ENCODE assay signal across 12 cellular contexts in genomic region chr2:88829607-88830463, GRCh38.
"Had no signal": no experiment of that assay in that cellular context is flagged by ENCODE, and none has a peak within 500 bp of the region (broad histone marks: within the 10 kb centered on the region; RNA-seq: fewer than 3 reads in every experiment).

No MANE protein-coding gene starts in this region.

- H3K36me3 ChIP-seq: cardiac muscle cell, tibial artery, vagina had no signal

- H3K36me3 Mint-ChIP-seq: activated naive CD4-positive, alpha-beta T cell treated with anti-CD3 and anti-CD28 coated beads, Interleukin-2, amount 10 ng/mL, durations not matched to agents 7 days and 5 days had no signal

- H3K4me1 Mint-ChIP-seq: activated naive CD4-positive, alpha-beta T cell treated with anti-CD3 and anti-CD28 coated beads, Interleukin-2, amount 10 ng/mL, durations not matched to agents 7 days and 5 days; neural crest cell had no signal

- H3K27me3 ChIP-seq: cardiac muscle cell, vagina had no signal

- H3K27ac ChIP-seq: cardiac muscle cell, tibial artery, vagina had no signal

- FAIRE-seq: colon, kidney, small intestine had no signal

- H3K4me3 Mint-ChIP-seq: activated naive CD4-positive, alpha-beta T cell treated with anti-CD3 and anti-CD28 coated beads, Interleukin-2, amount 10 ng/mL, durations not matched to agents 7 days and 5 days; neural crest cell had no signal

- H3K4me1 ChIP-seq: tibial artery, vagina had no signal

- H3K27me3 Mint-ChIP-seq: activated naive CD4-positive, alpha-beta T cell treated with anti-CD3 and anti-CD28 coated beads, Interleukin-2, amount 10 ng/mL, durations not matched to agents 7 days and 5 days had no signal

- H3K9me3 Mint-ChIP-seq: activated naive CD4-positive, alpha-beta T cell treated with anti-CD3 and anti-CD28 coated beads, Interleukin-2, amount 10 ng/mL, durations not matched to agents 7 days and 5 days; activated T-helper 2 cell treated with anti-CD3 and anti-CD28 coated beads, Interferon-gamma antibody, Interleukin-2, Interleukin-4, amounts not matched to agents 10 μg/mL and 5 μg/mL and 100 μg/mL, durations not matched to agents 14 hours and 24 hours and 36 hours had no signal

- H3K4me3 ChIP-seq: cardiac muscle cell, tibial artery, vagina had no signal

- H3K27ac Mint-ChIP-seq: activated naive CD4-positive, alpha-beta T cell treated with anti-CD3 and anti-CD28 coated beads, Interleukin-2, amount 10 ng/mL, durations not matched to agents 7 days and 5 days; activated T-helper 2 cell treated with anti-CD3 and anti-CD28 coated beads, Interferon-gamma antibody, Interleukin-2, Interleukin-4, amounts not matched to agents 10 μg/mL and 5 μg/mL and 100 μg/mL, durations not matched to agents 14 hours and 24 hours and 36 hours had no signal

- DNase-seq: activated CD4-positive, alpha-beta T cell treated with anti-CD3 and anti-CD28 coated beads, Interleukin-2, amount 50 U/mL, for 1 hour; activated naive CD4-positive, alpha-beta T cell treated with anti-CD3 and anti-CD28 coated beads, Interleukin-2, amount 10 ng/mL, durations not matched to agents 7 days and 5 days; activated T-cell treated with anti-CD3 and anti-CD28 coated beads for 4 hours; foreskin melanocyte; kidney; small intestine; tibial artery had no signal

- H3K9me3 ChIP-seq: tibial artery, vagina had no signal
